In genomic region chr15:44028349-44028748, GRCh38 we compare ENCODE assay signal across 17 cellular contexts.
A peak's percentile ranks its signal among the peaks of the same experiment; 100 is the strongest.
DNase-seq lines count a peak whose midpoint lies in the region; FAIRE-seq and TF ChIP-seq lines count a peak whose summit lies in the region.
"Had no signal": no experiment of that assay in that cellular context is flagged by ENCODE, and none has a peak within 500 bp of the region (broad histone marks: within the 10 kb centered on the region; RNA-seq: fewer than 3 reads in every experiment).

No MANE protein-coding gene starts in this region.

- DNase-seq in Daoy (ENCODE audit: low read depth) (peak; percentile 49), HT1080 (ENCODE audit: low read depth) (peak; percentile 47), astrocyte of the spinal cord (ENCODE audit: low read depth, low spot score) (peak; percentile 43), myocyte (ENCODE audit: low read depth) (peak; percentile 49), posterior cingulate gyrus (no peak), GM12891 (ENCODE audit: insufficient read length, low spot score) (no peak), midbrain (lab: John Stamatoyannopoulos, UW) (no peak)
- DNase-seq in stimulated activated CD4-positive, alpha-beta T cell treated with anti-CD3 and anti-CD28 coated beads, Interleukin-4, amount 100 ng/mL, for 1 hour = no peak
- DNase-seq: activated T-cell treated with anti-CD3 and anti-CD28 coated beads, Interleukin-2, amount 50 U/mL, for 24 hours; AML-193; anterior cingulate cortex; DMS153; dorsolateral prefrontal cortex; NCI-H1048; ovary; spleen; transverse colon had no signal

- in situ Hi-C loops in astrocyte of the spinal cord (cut with HindIII; ENCODE audit: low sequenced_read_pairs) = no loop called here

- no peak for TF ChIP-seq CTCF in astrocyte of the spinal cord (IDR thresholded peaks at IDR 0.05; ENCODE audit: low read depth, low read length)

- no peak overlapping the region for H3K4me3 ChIP-seq in astrocyte of the spinal cord (ENCODE audit: low read depth, low read length)
- H3K4me3 ChIP-seq: dorsolateral prefrontal cortex, ovary, spleen, transverse colon had no signal

- FAIRE-seq in GM12891 (lab: Jason Lieb, UNC) = no peak

- no peak for TF ChIP-seq POLR2A in GM12891 (IDR thresholded peaks at IDR 0.05; ENCODE audit: low read depth, low read length)

- intact Hi-C loops in posterior cingulate gyrus (cut with DNase I) = loop anchor here (10.0 kb wide), 1 partner anchor 104 kb away; no protein-coding TSS in a partner anchor

TF ChIP-seq in GM12891, 5 proteins besides CTCF, POLR2A, EP300 and RAD21:
- no peak for TF ChIP-seq SPI1 (IDR thresholded peaks at IDR 0.05; ENCODE audit: low read depth, low read length)
- TF ChIP-seq POU2F2 (IDR thresholded peaks at IDR 0.05; ENCODE audit: low read depth, low read length) = no peak
- TF ChIP-seq TAF1 (IDR thresholded peaks at IDR 0.05; ENCODE audit: low read depth, low read length) = no peak

Comparison
In these comparisons a context has a peak if more than half of its experiments do, and no peak if none do; other contexts are left out.
1. DNase-seq: peak in Daoy (single experiment), HT1080 (single experiment), astrocyte of the spinal cord (single experiment) and myocyte (single experiment); none in posterior cingulate gyrus (0 of 10), stimulated activated CD4-positive, alpha-beta T cell treated with anti-CD3 and anti-CD28 coated beads, Interleukin-4, amount 100 ng/mL, for 1 hour (single experiment), GM12891 (single experiment) and midbrain (single experiment).